ENCODE assay signal across 15 cellular contexts in genomic region chr9:110918316-110919054, GRCh38.
A peak's percentile ranks its signal among the peaks of the same experiment; 100 is the strongest.
DNase-seq lines count a peak whose midpoint lies in the region; ATAC-seq, FAIRE-seq and TF ChIP-seq lines count a peak whose summit lies in the region.
"Had no signal": no experiment of that assay in that cellular context is flagged by ENCODE, and none has a peak within 500 bp of the region (broad histone marks: within the 10 kb centered on the region; RNA-seq: fewer than 3 reads in every experiment).

No MANE protein-coding gene starts in this region.

- H2AFZ ChIP-seq in astrocyte (ENCODE audit: low read depth, low read length): no peak overlapping the region

- intact Hi-C loops in MCF 10A (cut with micrococcal nuclease) (no loop called here), breast epithelium (cut with DNase I; ENCODE audit: low total_unique reads) (no loop called here), vagina (cut with DNase I) (loop anchor here (10.0 kb wide), 1 partner anchor 116 kb away; the partner anchor contains the start of gene LPAR1)

- H3K9me3 ChIP-seq in breast epithelium (no peaks in the 10 kb centered on the region), astrocyte (ENCODE audit: insufficient read depth, low read depth, low read length) (no peaks in the 10 kb centered on the region), vagina (no peaks in the 10 kb centered on the region)
- H3K9me3 ChIP-seq: tibial artery had no signal

- H3K4me1 ChIP-seq in breast epithelium: no peaks in the 10 kb centered on the region
- peaks cover 31% of the 10 kb centered on the region for H3K4me1 ChIP-seq in astrocyte (ENCODE audit: insufficient read depth, low read length)
- peaks cover 25% of the 10 kb centered on the region for H3K4me1 ChIP-seq in vagina
- H3K4me1 ChIP-seq: sigmoid colon had no signal

- TF ChIP-seq POLR2A in breast epithelium (IDR thresholded peaks at IDR 0.05) (no peak), vagina (IDR thresholded peaks at IDR 0.05) (no peak), erythroblast (IDR thresholded peaks at IDR 0.05; ENCODE audit: low read length) (no peak)

- H3K9me3 Mint-ChIP-seq in MCF 10A (ENCODE audit: unreplicated experiment) (no peaks in the 10 kb centered on the region), astrocyte (ENCODE audit: unreplicated experiment) (no peaks in the 10 kb centered on the region)

- CTCF ChIA-PET in MCF 10A (lab: Yijun Ruan, JAX): interaction anchor here (1.0 kb wide), 1 partner anchor 12 kb away, joined by 3 read pairs; no protein-coding TSS in a partner anchor

- H3K4me3 ChIP-seq in breast epithelium (no peak overlapping the region), astrocyte (ENCODE audit: insufficient read depth, low read depth, low read length) (no peak overlapping the region), fibroblast of villous mesenchyme (ENCODE audit: low read depth, low read length) (no peak overlapping the region), vagina (no peak overlapping the region)
- H3K4me3 ChIP-seq: sigmoid colon, SK-N-MC, tibial artery had no signal

- H3K9ac ChIP-seq in astrocyte (ENCODE audit: low read length): no peak overlapping the region

- H3K27ac Mint-ChIP-seq in MCF 10A (ENCODE audit: low read depth, unreplicated experiment) (peak overlapping the region; percentile 83), astrocyte (ENCODE audit: unreplicated experiment) (no peak overlapping the region)
- H3K27ac Mint-ChIP-seq: activated B cell treated with CpG ODN at 0.5 μM for 24 hours had no signal

- H3K27ac ChIP-seq in breast epithelium: peak overlapping the region in 1 of 2 donors; percentile 75
- peak overlapping the region; percentile 66 for H3K27ac ChIP-seq in astrocyte (ENCODE audit: low read depth, low read length)
- peak overlapping the region; percentile 59 for H3K27ac ChIP-seq in vagina

- no peaks in the 10 kb centered on the region for H3K27me3 ChIP-seq in breast epithelium
- no peaks in the 10 kb centered on the region for H3K27me3 ChIP-seq in astrocyte (ENCODE audit: insufficient read depth, low read length)
- no peaks in the 10 kb centered on the region for H3K27me3 ChIP-seq in vagina
- H3K27me3 ChIP-seq: sigmoid colon, tibial artery had no signal

- H3K79me2 ChIP-seq in astrocyte (ENCODE audit: insufficient read depth, low read length): peaks cover 3% of the 10 kb centered on the region

- H3K36me3 ChIP-seq in breast epithelium: no peaks in the 10 kb centered on the region
- H3K36me3 ChIP-seq in astrocyte (ENCODE audit: insufficient read depth, low read length): no peaks in the 10 kb centered on the region
- no peaks in the 10 kb centered on the region for H3K36me3 ChIP-seq in vagina
- H3K36me3 ChIP-seq: sigmoid colon, tibial artery had no signal

- peaks cover 27% of the 10 kb centered on the region for H3K4me1 Mint-ChIP-seq in MCF 10A (ENCODE audit: insufficient read depth, unreplicated experiment)
- peaks cover 22% of the 10 kb centered on the region for H3K4me1 Mint-ChIP-seq in astrocyte (ENCODE audit: low read depth, unreplicated experiment)
- H3K4me1 Mint-ChIP-seq: activated B cell treated with CpG ODN at 0.5 μM for 24 hours had no signal

- no peak for FAIRE-seq in astrocyte (lab: Jason Lieb, UNC)
- FAIRE-seq: islet of Langerhans had no signal

- H3K36me3 Mint-ChIP-seq in MCF 10A (ENCODE audit: insufficient read depth, unreplicated experiment): no peaks in the 10 kb centered on the region
- no peaks in the 10 kb centered on the region for H3K36me3 Mint-ChIP-seq in astrocyte (ENCODE audit: low read depth, unreplicated experiment)

- H3K4me3 Mint-ChIP-seq in MCF 10A (ENCODE audit: unreplicated experiment) (peak overlapping the region; percentile 51), astrocyte (ENCODE audit: unreplicated experiment) (no peak overlapping the region)
- H3K4me3 Mint-ChIP-seq: activated B cell treated with CpG ODN at 0.5 μM for 24 hours had no signal

- BruUV-seq in MCF 10A (replicated peaks; lab: Mats Ljungman, UMichigan): no TSS peak

- no peak for ATAC-seq in GM21529 (IDR thresholded peaks at IDR 0.05; ENCODE audit: unreplicated experiment)

- H4K20me1 ChIP-seq in astrocyte (ENCODE audit: insufficient read depth, low read length): no peaks in the 10 kb centered on the region

- POLR2A ChIA-PET in MCF 10A (lab: Yijun Ruan, JAX): interaction anchor here (0.5 to 0.6 kb wide), 2 partner anchors 9 to 262 kb away, joined by 3 read pairs; no protein-coding TSS in a partner anchor

- H3K4me2 ChIP-seq in astrocyte (ENCODE audit: low read length): peak overlapping the region; percentile 59

- peak; percentile 61 for DNase-seq in MCF 10A (ENCODE audit: unreplicated experiment)
- DNase-seq in breast epithelium (ENCODE audit: low spot score in 2 of 2): no peak
- peak; percentile 65 for DNase-seq in astrocyte (ENCODE audit: low read depth)
- peak; percentile 74 for DNase-seq in fibroblast of villous mesenchyme (ENCODE audit: low read depth)
- no peak for DNase-seq in vagina (ENCODE audit: extremely low spot score in 2 of 2)
- no peak for DNase-seq in iPS-NIHi11 (ENCODE audit: low spot score)
- DNase-seq in erythroblast (lab: John Stamatoyannopoulos, UW): no peak
- DNase-seq: activated B cell treated with CpG ODN at 0.5 μM for 24 hours, GOT3, NCI-H187, sigmoid colon, tibial artery had no signal

- H3K27me3 Mint-ChIP-seq in MCF 10A (ENCODE audit: insufficient read depth, unreplicated experiment): no peaks in the 10 kb centered on the region
- H3K27me3 Mint-ChIP-seq in astrocyte (ENCODE audit: low read depth, unreplicated experiment): no peaks in the 10 kb centered on the region
- H3K27me3 Mint-ChIP-seq: activated B cell treated with CpG ODN at 0.5 μM for 24 hours had no signal

- TF ChIP-seq CTCF in MCF 10A (IDR thresholded peaks at IDR 0.05; ENCODE audit: unreplicated experiment) (no peak), breast epithelium (IDR thresholded peaks at IDR 0.05) (no peak), astrocyte (IDR thresholded peaks at IDR 0.05; ENCODE audit: insufficient read depth, low read depth, low read length) (no peak), fibroblast of villous mesenchyme (IDR thresholded peaks at IDR 0.05; ENCODE audit: insufficient read depth, low read depth, low read length) (no peak), vagina (IDR thresholded peaks at IDR 0.05) (no peak)

Comparison
In these comparisons a context has a peak if more than half of its experiments do, and no peak if none do; other contexts are left out.
1. DNase-seq: peak in MCF 10A (single experiment), astrocyte (single experiment) and fibroblast of villous mesenchyme (single experiment); none in breast epithelium (0 of 2), vagina (0 of 2), iPS-NIHi11 (single experiment) and erythroblast (0 of 2).